In the genomic region with DNA sequence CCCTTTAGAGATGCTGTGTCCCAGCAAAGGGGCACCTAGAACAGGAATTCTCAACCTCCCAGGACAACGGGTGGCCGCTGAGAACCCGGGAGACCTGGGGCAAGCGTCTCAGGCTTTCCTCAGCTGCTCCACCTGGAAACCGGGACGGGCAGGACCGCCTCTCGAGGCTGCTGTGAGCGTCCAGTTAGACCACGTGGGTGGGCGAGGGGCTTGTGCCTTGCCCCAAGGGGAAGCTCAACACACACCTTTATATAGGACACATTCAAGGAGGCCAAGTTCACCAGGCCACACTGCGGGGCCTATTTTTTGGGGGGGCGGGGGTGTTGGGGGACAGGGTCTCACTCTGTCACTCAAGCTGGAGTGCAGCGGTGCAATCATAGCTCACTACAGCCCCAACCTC, we compare ENCODE assay signal across 1 cellular context.
TF ChIP-seq lines count a peak whose summit lies in the region.

No MANE protein-coding gene starts in this region.

TF ChIP-seq in IMR-90, 13 proteins besides CTCF, POLR2A, EP300 and RAD21:
- TF ChIP-seq, protein P1, sequence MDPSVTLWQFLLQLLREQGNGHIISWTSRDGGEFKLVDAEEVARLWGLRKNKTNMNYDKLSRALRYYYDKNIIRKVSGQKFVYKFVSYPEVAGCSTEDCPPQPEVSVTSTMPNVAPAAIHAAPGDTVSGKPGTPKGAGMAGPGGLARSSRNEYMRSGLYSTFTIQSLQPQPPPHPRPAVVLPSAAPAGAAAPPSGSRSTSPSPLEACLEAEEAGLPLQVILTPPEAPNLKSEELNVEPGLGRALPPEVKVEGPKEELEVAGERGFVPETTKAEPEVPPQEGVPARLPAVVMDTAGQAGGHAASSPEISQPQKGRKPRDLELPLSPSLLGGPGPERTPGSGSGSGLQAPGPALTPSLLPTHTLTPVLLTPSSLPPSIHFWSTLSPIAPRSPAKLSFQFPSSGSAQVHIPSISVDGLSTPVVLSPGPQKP (IDR thresholded peaks at IDR 0.05; ENCODE audit: borderline replicate concordance, low read depth, low read length), result no peak
- TF ChIP-seq FOS (IDR thresholded peaks at IDR 0.05; ENCODE audit: low read depth, low read length) (no peak), RCOR1 (IDR thresholded peaks at IDR 0.05; ENCODE audit: insufficient replicate concordance, low read length) (no peak), NFE2L2 (IDR thresholded peaks at IDR 0.05; ENCODE audit: low read depth, low read length) (no peak), CEBPB (IDR thresholded peaks at IDR 0.05; ENCODE audit: low read depth, low read length) (no peak), MXI1 (IDR thresholded peaks at IDR 0.05; ENCODE audit: borderline replicate concordance, low read depth, low read length) (no peak), MAZ (IDR thresholded peaks at IDR 0.05; ENCODE audit: borderline replicate concordance, low read depth, low read length) (no peak), MAFK (IDR thresholded peaks at IDR 0.05; ENCODE audit: low read depth, low read length) (no peak), BHLHE40 (IDR thresholded peaks at IDR 0.05; ENCODE audit: low read depth, low read length) (no peak), SMC3 (IDR thresholded peaks at IDR 0.05; ENCODE audit: low read depth, low read length) (no peak), RFX5 (IDR thresholded peaks at IDR 0.05; ENCODE audit: low read depth, low read length) (no peak), CHD1 (IDR thresholded peaks at IDR 0.05; ENCODE audit: low read depth, low read length) (no peak)
- TF ChIP-seq, protein P2, sequence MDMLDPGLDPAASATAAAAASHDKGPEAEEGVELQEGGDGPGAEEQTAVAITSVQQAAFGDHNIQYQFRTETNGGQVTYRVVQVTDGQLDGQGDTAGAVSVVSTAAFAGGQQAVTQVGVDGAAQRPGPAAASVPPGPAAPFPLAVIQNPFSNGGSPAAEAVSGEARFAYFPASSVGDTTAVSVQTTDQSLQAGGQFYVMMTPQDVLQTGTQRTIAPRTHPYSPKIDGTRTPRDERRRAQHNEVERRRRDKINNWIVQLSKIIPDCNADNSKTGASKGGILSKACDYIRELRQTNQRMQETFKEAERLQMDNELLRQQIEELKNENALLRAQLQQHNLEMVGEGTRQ (IDR thresholded peaks at IDR 0.05; ENCODE audit: low read depth, low read length), result no peak
